Comparison of ENCODE assay signal across 15 cellular contexts in the genomic region with DNA sequence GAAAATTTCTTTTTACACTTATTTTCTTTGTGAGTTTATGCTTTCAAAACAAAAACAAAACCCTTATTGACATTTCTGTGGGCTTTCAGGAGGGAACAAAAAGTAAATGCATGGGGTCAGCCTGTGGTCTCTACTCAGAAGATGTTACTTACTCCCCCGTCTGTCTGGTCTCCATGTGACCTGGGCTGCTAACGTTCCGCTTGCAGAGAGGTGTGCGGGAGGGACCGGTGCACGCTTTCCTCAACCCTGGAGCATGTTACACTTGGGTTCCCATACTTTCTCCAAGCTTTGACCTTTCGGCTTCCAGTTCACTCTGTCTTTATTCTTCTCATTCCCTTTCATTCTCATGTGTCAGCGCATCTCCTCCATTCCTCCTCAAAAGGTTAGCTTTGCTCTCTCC. TPM values are rescaled to one million over a fixed set of nuclear protein-coding genes. Genes with fewer than 3 reads are reported as not detected.
DNase-seq lines count a peak whose midpoint lies in the region; ATAC-seq lines count a peak whose summit lies in the region.
"Had no signal": no experiment of that assay in that cellular context is flagged by ENCODE, and none has a peak within 500 bp of the region (broad histone marks: within the 10 kb centered on the region; RNA-seq: fewer than 3 reads in every experiment).

No MANE protein-coding gene starts in this region.

- intact Hi-C loops in left ventricle myocardium superior (cut with micrococcal nuclease) = no loop called here

- peaks cover 54% of the 10 kb centered on the region for H3K36me3 Mint-ChIP-seq in activated CD8-positive, alpha-beta memory T cell treated with anti-CD3 and anti-CD28 coated beads, Interleukin-2, amount 10 ng/mL, durations not matched to agents 7 days and 5 days
- peaks cover 34% of the 10 kb centered on the region for H3K36me3 Mint-ChIP-seq in memory B cell

- no peaks in the 10 kb centered on the region for H3K27me3 Mint-ChIP-seq in activated CD8-positive, alpha-beta memory T cell treated with anti-CD3 and anti-CD28 coated beads, Interleukin-2, amount 10 ng/mL, durations not matched to agents 7 days and 5 days
- no peaks in the 10 kb centered on the region for H3K27me3 Mint-ChIP-seq in memory B cell

- DNase-seq in activated CD8-positive, alpha-beta memory T cell treated with anti-CD3 and anti-CD28 coated beads, Interleukin-2, amount 10 ng/mL, durations not matched to agents 7 days and 5 days = no peak
- no peak for DNase-seq in activated CD8-positive, alpha-beta memory T cell treated with anti-CD3 and anti-CD28 coated beads for 24 hours
- no peak for DNase-seq in memory B cell (ENCODE audit: low spot score in 2 of 2)
- no peak for DNase-seq in NCI-H748 (lab: John Stamatoyannopoulos, UW; ENCODE audit: unreplicated experiment)
- no peak for DNase-seq in inferior parietal cortex (ENCODE audit: extremely low spot score)
- DNase-seq in left ventricle myocardium superior = no peak
- DNase-seq: ACHN; activated CD4-positive, alpha-beta T cell treated with anti-CD3 and anti-CD28 coated beads for 1 hour; H7; Kasumi-1; kidney glomerular epithelial cell; nucleus accumbens; RPMI8226 had no signal

- no peak for ATAC-seq in activated CD8-positive, alpha-beta memory T cell treated with anti-CD3 and anti-CD28 coated beads, Interleukin-2, amount 10 ng/mL, durations not matched to agents 7 days and 5 days
- ATAC-seq in GM21528 (IDR thresholded peaks at IDR 0.05; ENCODE audit: low FRiP score, unreplicated experiment) (peak; percentile 32), HG03175 (IDR thresholded peaks at IDR 0.05; ENCODE audit: unreplicated experiment) (peak; percentile 30), memory B cell (ENCODE audit: low read depth) (no peak), left ventricle myocardium superior (no peak)

- H3K27ac Mint-ChIP-seq in activated CD8-positive, alpha-beta memory T cell treated with anti-CD3 and anti-CD28 coated beads, Interleukin-2, amount 10 ng/mL, durations not matched to agents 7 days and 5 days = peak overlapping the region; percentile 84
- peak overlapping the region; percentile 65 for H3K27ac Mint-ChIP-seq in memory B cell

- peaks cover 54% of the 10 kb centered on the region for H3K4me1 Mint-ChIP-seq in activated CD8-positive, alpha-beta memory T cell treated with anti-CD3 and anti-CD28 coated beads, Interleukin-2, amount 10 ng/mL, durations not matched to agents 7 days and 5 days
- peaks cover 15% of the 10 kb centered on the region for H3K4me1 Mint-ChIP-seq in memory B cell

- H3K4me3 Mint-ChIP-seq in activated CD8-positive, alpha-beta memory T cell treated with anti-CD3 and anti-CD28 coated beads, Interleukin-2, amount 10 ng/mL, durations not matched to agents 7 days and 5 days = peak overlapping the region; percentile 46
- no peak overlapping the region for H3K4me3 Mint-ChIP-seq in memory B cell

- CTCF ChIA-PET in activated CD8-positive, alpha-beta memory T cell treated with anti-CD3 and anti-CD28 coated beads, Interleukin-2, amount 10 ng/mL, durations not matched to agents 7 days and 5 days (lab: Charles Lee) = interaction anchor here (1.0 kb wide), 1 partner anchor 15 kb away, joined by 3 read pairs; no protein-coding TSS in a partner anchor

- H3K9me3 Mint-ChIP-seq in activated CD8-positive, alpha-beta memory T cell treated with anti-CD3 and anti-CD28 coated beads, Interleukin-2, amount 10 ng/mL, durations not matched to agents 7 days and 5 days (ENCODE audit: low read depth) = no peaks in the 10 kb centered on the region
- no peaks in the 10 kb centered on the region for H3K9me3 Mint-ChIP-seq in memory B cell

RNA-seq across cellular contexts. Expression of gene ZC3H14, which starts 36.5 kb away (rescaled TPM):
- 10 to 100 TPM; 43.3 to 50.5 TPM for total RNA-seq in activated CD8-positive, alpha-beta memory T cell treated with anti-CD3 and anti-CD28 coated beads, Interleukin-2, amount 10 ng/mL, durations not matched to agents 7 days and 5 days
- total RNA-seq in left ventricle myocardium superior = 49.4 TPM

RNA-seq across cellular contexts. Expression of gene PTPN21, which starts 44.5 kb away (rescaled TPM):
- under 1 TPM in 1 of 2 experiments, not detected in 1; 0.12 TPM for total RNA-seq in activated CD8-positive, alpha-beta memory T cell treated with anti-CD3 and anti-CD28 coated beads, Interleukin-2, amount 10 ng/mL, durations not matched to agents 7 days and 5 days
- total RNA-seq in left ventricle myocardium superior = 37.8 TPM

Comparison
In these comparisons a context has a peak if more than half of its experiments do, and no peak if none do; other contexts are left out.
1. ATAC-seq: peak in GM21528 (single experiment) and HG03175 (single experiment); none in activated CD8-positive, alpha-beta memory T cell treated with anti-CD3 and anti-CD28 coated beads, Interleukin-2, amount 10 ng/mL, durations not matched to agents 7 days and 5 days (single experiment), memory B cell (single experiment) and left ventricle myocardium superior (single experiment).
2. RNA of gene PTPN21, which starts 44.5 kb away (total RNA-seq): 37.8 TPM in left ventricle myocardium superior (single experiment); 0.12 TPM in activated CD8-positive, alpha-beta memory T cell treated with anti-CD3 and anti-CD28 coated beads, Interleukin-2, amount 10 ng/mL, durations not matched to agents 7 days and 5 days; every median in the first group is over 10 times any median in the second.